Comparison of ENCODE assay signal across 2 cellular contexts in genomic region chr1:68232354-68233148, GRCh38.
TF ChIP-seq lines count a peak whose summit lies in the region.

TSS of gene WLS (minus strand) at chr1:68232523. CDS start at chr1:68232299, 224 bp downstream.

TF ChIP-seq in HEK293, 187 proteins besides CTCF, POLR2A, EP300 and RAD21 (continues in another document):
- TF ChIP-seq ZBTB49 (tag by site-specific recombination; IDR thresholded peaks at IDR 0.05; ENCODE audit: low read depth), result no peak
- TF ChIP-seq ZNF169 (tag by site-specific recombination; IDR thresholded peaks at IDR 0.05), result no peak
- no peak for TF ChIP-seq ZFP41 (tag by site-specific recombination; IDR thresholded peaks at IDR 0.05; ENCODE audit: borderline replicate concordance)
- TF ChIP-seq GFI1B (tag by site-specific recombination; IDR thresholded peaks at IDR 0.05), result peak; percentile 69
- peak; percentile 80 for TF ChIP-seq HIC1 (tag by site-specific recombination; IDR thresholded peaks at IDR 0.05)
- TF ChIP-seq KLF8 (tag by site-specific recombination; IDR thresholded peaks at IDR 0.05), result peak; percentile 60
- no peak for TF ChIP-seq ZNF621 (tag by site-specific recombination; IDR thresholded peaks at IDR 0.05)
- TF ChIP-seq ZBTB11 (tag by site-specific recombination; conservative IDR thresholded peaks at IDR 0.05; ENCODE audit: low read depth), result peak; percentile 87
- no peak for TF ChIP-seq ZNF146 (tag by site-specific recombination; IDR thresholded peaks at IDR 0.05)
- no peak for TF ChIP-seq OSR2 (tag by site-specific recombination; IDR thresholded peaks at IDR 0.05)
- peak; percentile 56; the same call in 1 of the 2 replicates for TF ChIP-seq ZNF777 (tag by site-specific recombination; IDR thresholded peaks at IDR 0.05; ENCODE audit: borderline replicate concordance)
- no peak for TF ChIP-seq ZNF10 (tag by site-specific recombination; IDR thresholded peaks at IDR 0.05)
- TF ChIP-seq PATZ1 (tag by site-specific recombination; IDR thresholded peaks at IDR 0.05), result peak; percentile 50
- no peak for TF ChIP-seq ZNF830 (tag by site-specific recombination; IDR thresholded peaks at IDR 0.05; ENCODE audit: low read depth)
- no peak for TF ChIP-seq ZNF585B (tag by site-specific recombination; IDR thresholded peaks at IDR 0.05)
- TF ChIP-seq SP2 (tag by site-specific recombination; IDR thresholded peaks at IDR 0.05), result peak; percentile 62

TF ChIP-seq in H1, 55 proteins besides CTCF, POLR2A, EP300 and RAD21:
- TF ChIP-seq PHF8 (conservative IDR thresholded peaks at IDR 0.05; ENCODE audit: low read depth, low read length) (0 out of 2 replicates have a peak, but pooled peaks have one; percentile 36), HDAC2 (IDR thresholded peaks at IDR 0.05; ENCODE audit: borderline replicate concordance in 1 of 2, low read depth in 2 of 2, low read length in 2 of 2) (0 out of 4 replicates have a peak, but pooled peaks of 1 of the 2 experiments have one; percentile 6), KDM5A (IDR thresholded peaks at IDR 0.05; ENCODE audit: low read length) (no peak), TAF1 (IDR thresholded peaks at IDR 0.05; ENCODE audit: low read depth, low read length) (0 out of 2 replicates have a peak, but pooled peaks have one; percentile 32), EGR1 (IDR thresholded peaks at IDR 0.05; ENCODE audit: borderline replicate concordance, low read depth, low read length) (no peak; the same call in 1 of the 2 replicates), SP4 (IDR thresholded peaks at IDR 0.05; ENCODE audit: low read length) (no peak), SIX5 (IDR thresholded peaks at IDR 0.05; ENCODE audit: low read depth, low read length) (no peak), CHD7 (IDR thresholded peaks at IDR 0.05; ENCODE audit: insufficient replicate concordance, low read length) (no peak), MAX (IDR thresholded peaks at IDR 0.05) (0 out of 2 replicates have a peak, but pooled peaks have one; percentile 37), USF2 (IDR thresholded peaks at IDR 0.05; ENCODE audit: low read length) (peak; percentile 78), RXRA (IDR thresholded peaks at IDR 0.05; ENCODE audit: insufficient read depth, low read depth, low read length) (no peak), CTBP2 (IDR thresholded peaks at IDR 0.05; ENCODE audit: borderline replicate concordance, insufficient read depth, insufficient read length, low read length) (peak; percentile 94), ZNF274 (IDR thresholded peaks at IDR 0.05; ENCODE audit: borderline replicate concordance, extremely low read depth, low read length) (no peak), NRF1 (IDR thresholded peaks at IDR 0.05; ENCODE audit: low read depth, low read length) (no peak), TBP (IDR thresholded peaks at IDR 0.05; ENCODE audit: low read depth, low read length) (peak; percentile 73; the same call in 1 of the 2 replicates), GTF2F1 (IDR thresholded peaks at IDR 0.05; ENCODE audit: borderline replicate concordance, low read depth, low read length) (no peak), POLR2AphosphoS5 (IDR thresholded peaks at IDR 0.05; ENCODE audit: low read depth, low read length) (no peak), RBBP5 (IDR thresholded peaks at IDR 0.05; ENCODE audit: borderline replicate concordance, low read depth, low read length) (peak; percentile 89; the same call in 1 of the 2 replicates), GABPA (IDR thresholded peaks at IDR 0.05; ENCODE audit: borderline replicate concordance, insufficient read depth, low read length) (peak; percentile 38; the same call in 1 of the 2 replicates), ATF3 (IDR thresholded peaks at IDR 0.05; ENCODE audit: insufficient read depth, low read depth, low read length) (no peak), ASH2L (IDR thresholded peaks at IDR 0.05; ENCODE audit: low read length) (peak; percentile 95), TCF12 (IDR thresholded peaks at IDR 0.05; ENCODE audit: low read depth, low read length) (0 out of 2 replicates have a peak, but pooled peaks have one; percentile 49), JUN (IDR thresholded peaks at IDR 0.05; ENCODE audit: low read depth, low read length) (no peak), KDM4A (IDR thresholded peaks at IDR 0.05; ENCODE audit: low read depth, low read length, severe bottlenecking) (peak; percentile 94), SUZ12 (IDR thresholded peaks at IDR 0.05; ENCODE audit: low read length) (peak; percentile 59; the same call in 1 of the 2 replicates)
